In the genomic region with DNA sequence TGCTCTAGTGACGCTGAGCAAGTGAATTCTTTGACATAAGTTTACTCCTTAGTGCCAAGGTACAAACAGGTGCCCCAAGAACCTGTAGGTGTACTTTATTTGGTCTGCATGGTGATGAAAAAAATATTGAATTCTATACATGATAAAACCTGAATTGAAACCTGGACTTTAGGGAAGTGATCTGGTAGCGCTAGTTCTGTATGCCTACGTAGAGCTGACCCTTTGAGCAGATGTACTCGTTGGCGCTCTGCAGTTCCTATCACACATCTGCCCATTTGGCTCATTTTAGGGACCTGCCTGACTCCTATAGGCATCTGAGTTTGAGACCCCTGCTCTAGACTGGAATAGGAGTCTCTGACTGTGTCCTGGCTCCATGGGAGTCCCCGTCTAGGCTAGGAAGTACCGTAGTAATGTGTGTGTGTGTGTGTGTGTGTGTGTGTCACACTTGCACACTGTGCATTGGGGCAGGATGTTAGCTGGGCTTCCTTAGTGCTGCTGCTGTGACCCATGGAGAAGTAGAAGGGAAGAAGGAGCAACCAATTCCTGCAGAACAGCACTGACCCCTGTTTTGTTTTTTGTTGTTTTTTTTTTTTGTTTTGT, we compare ENCODE assay signal across 10 cellular contexts. TPM values are rescaled to one million over a fixed set of nuclear protein-coding genes. Genes with fewer than 3 reads are reported as not detected.
DNase-seq lines count a peak whose midpoint lies in the region; ATAC-seq, FAIRE-seq and TF ChIP-seq lines count a peak whose summit lies in the region.
"Had no signal": no experiment of that assay in that cellular context is flagged by ENCODE, and none has a peak within 500 bp of the region (broad histone marks: within the 10 kb centered on the region; RNA-seq: fewer than 3 reads in every experiment).

No MANE protein-coding gene starts in this region.

- peak; percentile 13 for ATAC-seq in GM19467 (IDR thresholded peaks at IDR 0.05; ENCODE audit: unreplicated experiment)
- peak; percentile 21 for ATAC-seq in left lung
- ATAC-seq in HG03571 (IDR thresholded peaks at IDR 0.05; ENCODE audit: unreplicated experiment), result no peak

- H3K27me3 ChIP-seq in BLaER1 (no peaks in the 10 kb centered on the region), SU-DHL-6 (ENCODE audit: low read length) (no peaks in the 10 kb centered on the region), left lung (no peaks in the 10 kb centered on the region)

- no peak overlapping the region for H2AFZ ChIP-seq in SU-DHL-6 (ENCODE audit: low read depth, low read length, severe bottlenecking)

- peaks cover 82% of the 10 kb centered on the region for H3K36me3 ChIP-seq in BLaER1
- H3K36me3 ChIP-seq in SU-DHL-6 (ENCODE audit: low read length), result no peaks in the 10 kb centered on the region; the same call in 1 of the 2 replicates
- H3K36me3 ChIP-seq in left lung, result peaks cover 0 to 69% of the 10 kb centered on the region in 2 donors

- DNase-seq in left lung (no peak), NCI-H187 treated with DMSO at 0.1 percent for 48 hours (lab: John Stamatoyannopoulos, UW) (no peak), NCI-H524 treated with DMSO at 0.1 percent for 48 hours (lab: John Stamatoyannopoulos, UW) (no peak), HTR-8/SVneo (ENCODE audit: insufficient read length, low spot score) (no peak)
- DNase-seq: NCI-H446 treated with DMSO at 0.1 percent for 48 hours had no signal

- H3K9me2 ChIP-seq in SU-DHL-6 (replicated peaks; ENCODE audit: insufficient read depth, low read length), result no peaks in the 10 kb centered on the region

- H3K4me1 ChIP-seq in BLaER1 (peaks cover 75% of the 10 kb centered on the region), left lung (peaks cover 15 to 76% of the 10 kb centered on the region in 2 donors)

- H3K9ac ChIP-seq in BLaER1, result no peak overlapping the region
- H3K9ac ChIP-seq in SU-DHL-6 (ENCODE audit: low read length), result no peak overlapping the region

- peaks cover 3% of the 10 kb centered on the region; the same call in 1 of the 2 replicates for H3K79me2 ChIP-seq in SU-DHL-6 (ENCODE audit: insufficient read depth, low read length)

- no peaks in the 10 kb centered on the region for H3K9me3 ChIP-seq in BLaER1
- H3K9me3 ChIP-seq in SU-DHL-6 (ENCODE audit: insufficient read depth, low read length), result no peaks in the 10 kb centered on the region
- H3K9me3 ChIP-seq in left lung, result no peaks in the 10 kb centered on the region

- intact Hi-C loops in left lung (cut with DNase I), result no loop called here

- peak overlapping the region; percentile 98 for H3K4me2 ChIP-seq in BLaER1
- H3K4me2 ChIP-seq in SU-DHL-6 (ENCODE audit: low read depth, low read length, poor library complexity, severe bottlenecking), result peak overlapping the region; percentile 65

- FAIRE-seq in HTR-8/SVneo (lab: Jason Lieb, UNC), result no peak
- FAIRE-seq: TTC549 had no signal

- H3K4me3 ChIP-seq in BLaER1 (no peak overlapping the region), SU-DHL-6 (ENCODE audit: insufficient read depth, low read length, poor library complexity, severe bottlenecking) (no peak overlapping the region), left lung (peak overlapping the region in 1 of 2 donors; percentile 8)

- peak overlapping the region; percentile 78 for H3K27ac ChIP-seq in BLaER1
- peak overlapping the region; percentile 56 for H3K27ac ChIP-seq in SU-DHL-6 (ENCODE audit: low read depth, low read length)
- H3K27ac ChIP-seq in left lung, result peak overlapping the region; percentile 55 to 77

- TF ChIP-seq CTCF in SU-DHL-6 (IDR thresholded peaks at IDR 0.05; ENCODE audit: insufficient read depth, low read length, poor library complexity, severe bottlenecking), result no peak
- TF ChIP-seq CTCF in left lung (IDR thresholded peaks at IDR 0.05), result no peak

- H3F3A ChIP-seq in SU-DHL-6 (ENCODE audit: insufficient read depth), result peaks cover 4% of the 10 kb centered on the region; the same call in 1 of the 2 replicates

- H4K20me1 ChIP-seq in BLaER1 (no peaks in the 10 kb centered on the region), SU-DHL-6 (ENCODE audit: low read depth, low read length) (no peaks in the 10 kb centered on the region)

RNA-seq across cellular contexts. Expression of a gene that starts 21.2 kb away (rescaled TPM):
- 1 to 10 TPM; 5.2 to 6.0 TPM for total RNA-seq in left lung
